Comparison of ENCODE assay signal across 9 cellular contexts in the genomic region with DNA sequence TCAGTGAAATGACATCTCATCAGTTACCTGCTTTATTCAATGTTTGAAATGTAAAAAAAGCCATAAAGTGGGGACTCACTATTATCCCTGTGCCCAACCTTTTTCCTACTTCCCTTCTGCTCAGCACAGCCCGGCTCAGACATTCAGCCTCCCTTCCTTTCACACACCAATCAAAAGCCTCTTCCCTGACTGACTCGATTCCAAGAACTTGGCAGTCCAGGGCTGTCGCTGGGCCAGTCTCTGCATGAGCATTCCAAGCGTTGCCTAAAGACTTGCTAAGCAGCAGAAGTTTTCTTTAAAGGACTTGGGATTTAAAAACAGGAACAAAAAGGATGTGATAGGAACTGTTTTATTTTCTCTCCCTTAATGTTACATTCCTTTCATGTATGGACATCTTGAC. TPM values are rescaled to one million over a fixed set of nuclear protein-coding genes. Genes with fewer than 3 reads are reported as not detected.
DNase-seq lines count a peak whose midpoint lies in the region; ATAC-seq, FAIRE-seq and TF ChIP-seq lines count a peak whose summit lies in the region.
"Had no signal": no experiment of that assay in that cellular context is flagged by ENCODE, and none has a peak within 500 bp of the region (broad histone marks: within the 10 kb centered on the region; RNA-seq: fewer than 3 reads in every experiment).

No MANE protein-coding gene starts in this region.

- DNase-seq in NCI-H226 (peak; percentile 76), epithelial cell of prostate (ENCODE audit: low read depth, low spot score) (no peak), HepG2 (ENCODE audit: low spot score) (no peak), stromal cell of bone marrow (ENCODE audit: low read depth) (peak; percentile 84), GM19239 (ENCODE audit: insufficient read length, low spot score) (no peak), GM12891 (ENCODE audit: insufficient read length, low spot score) (no peak)
- DNase-seq in CD4-positive, alpha-beta memory T cell: no peak
- DNase-seq: H7 had no signal

- peaks cover 5 to 18% of the 10 kb centered on the region in 2 donors for H3K36me3 Mint-ChIP-seq in CD4-positive, alpha-beta memory T cell

- H2AFZ ChIP-seq in HepG2 (ENCODE audit: low read length): no peak overlapping the region

- H3K4me1 Mint-ChIP-seq in CD4-positive, alpha-beta memory T cell: peaks cover 6 to 24% (median 17%) of the 10 kb centered on the region in 4 donors

- peaks cover 53% of the 10 kb centered on the region for H3K4me1 ChIP-seq in HepG2 (ENCODE audit: insufficient read depth, low read length)
- no peaks in the 10 kb centered on the region for H3K4me1 ChIP-seq in CD4-positive, alpha-beta memory T cell (ENCODE audit: insufficient read depth, low read length)

- H3K27ac Mint-ChIP-seq in CD4-positive, alpha-beta memory T cell: no peak overlapping the region

- no peak overlapping the region for H3K4me3 Mint-ChIP-seq in CD4-positive, alpha-beta memory T cell

- no peaks in the 10 kb centered on the region for H3K27me3 ChIP-seq in HepG2 (ENCODE audit: control insufficient read depth in 1 of 2, insufficient read depth in 2 of 2, low read length in 2 of 2)
- H3K27me3 ChIP-seq in CD4-positive, alpha-beta memory T cell (ENCODE audit: insufficient read depth, low read length): no peaks in the 10 kb centered on the region

- H3K4me2 ChIP-seq in HepG2 (ENCODE audit: low read depth, low read length): no peak overlapping the region

- POLR2A ChIA-PET in HepG2 (lab: Yijun Ruan, JAX): interaction anchor here (1.6 kb wide), 1 partner anchor 23 kb away, joined by 4 read pairs; the partner anchor contains the start of gene ITPR2
- POLR2A ChIA-PET in CD4-positive, alpha-beta memory T cell (lab: Charles Lee; ENCODE audit: partially characterized antibody): no interaction called here

- no peaks in the 10 kb centered on the region for H3K9me3 ChIP-seq in HepG2 (ENCODE audit: low read length)
- H3K9me3 ChIP-seq in CD4-positive, alpha-beta memory T cell (ENCODE audit: control insufficient read depth in 1 of 2, low read length in 2 of 2): no peaks in the 10 kb centered on the region

- no peak overlapping the region for H3K9ac ChIP-seq in HepG2 (ENCODE audit: insufficient read depth, low read depth, low read length)

- no peak overlapping the region for H3K4me3 ChIP-seq in HepG2 (replicated peaks in 1 of 3; ENCODE audit: insufficient read depth in 1 of 3, low read depth in 2 of 3, low read length in 3 of 3)
- H3K4me3 ChIP-seq in CD4-positive, alpha-beta memory T cell (ENCODE audit: low read length in 2 of 2): no peak overlapping the region

- intact Hi-C loops in HepG2 (cut with micrococcal nuclease; ENCODE audit: unreplicated experiment): no loop called here
- intact Hi-C loops in CD4-positive, alpha-beta memory T cell (cut with micrococcal nuclease): no loop called here

- H4K20me1 ChIP-seq in HepG2 (ENCODE audit: insufficient read depth, low read length): peaks cover 16% of the 10 kb centered on the region; the same call in 1 of the 2 replicates

- FAIRE-seq in HepG2 (lab: Jason Lieb, UNC) (no peak), GM19239 (lab: Jason Lieb, UNC) (no peak), GM12891 (lab: Jason Lieb, UNC) (no peak)

- no peak for TF ChIP-seq RAD21 in HepG2 (CRISPR knock-in tag; IDR thresholded peaks at IDR 0.05)

- no peaks in the 10 kb centered on the region for H3K9me3 Mint-ChIP-seq in CD4-positive, alpha-beta memory T cell

- no TSS peak for BruUV-seq in HepG2 (replicated peaks; lab: Mats Ljungman, UMichigan)

- TF ChIP-seq POLR2A in HepG2 (IDR thresholded peaks at IDR 0.05; ENCODE audit: insufficient read depth in 1 of 2, low read depth in 2 of 2, low read length in 2 of 2) (no peak), GM12891 (IDR thresholded peaks at IDR 0.05; ENCODE audit: low read depth, low read length) (no peak)

- H3K27me3 Mint-ChIP-seq in CD4-positive, alpha-beta memory T cell: no peaks in the 10 kb centered on the region

- TF ChIP-seq EP300 in HepG2 (IDR thresholded peaks at IDR 0.05; ENCODE audit: low read depth in 2 of 2, low read length in 2 of 2) (no peak), HepG2 (CRISPR knock-in tag; IDR thresholded peaks at IDR 0.05; ENCODE audit: borderline replicate concordance) (no peak)

- peaks cover 4 to 31% of the 10 kb centered on the region in 2 experiments for H3K36me3 ChIP-seq in HepG2 (replicated peaks in 1 of 2; ENCODE audit: control insufficient read depth in 1 of 2, insufficient read depth in 2 of 2, low read length in 2 of 2)
- H3K36me3 ChIP-seq in CD4-positive, alpha-beta memory T cell (ENCODE audit: insufficient read depth, low read length): no peaks in the 10 kb centered on the region

- in situ Hi-C loops in HepG2 (cut with HindIII; ENCODE audit: extremely low pct_ligation_motif_present, low pct_unique_long_range_greater_than_20kb): no loop called here

- ATAC-seq in HepG2 (no peak), GM21786 (IDR thresholded peaks at IDR 0.05; ENCODE audit: unreplicated experiment) (no peak)

- WGBS in HepG2 (ENCODE audit: low lambda C conversion rate): 96% methylated on average over 4 of the region's 4 CpGs

- H3K27ac ChIP-seq in epithelial cell of prostate (peak overlapping the region; percentile 6), HepG2 (ENCODE audit: extremely low read length, insufficient read depth, low read length) (no peak overlapping the region)
- no peak overlapping the region for H3K27ac ChIP-seq in CD4-positive, alpha-beta memory T cell (ENCODE audit: low read depth, low read length)

- CTCF ChIA-PET in HepG2 (lab: Yijun Ruan, JAX; ENCODE audit: low intra/inter-chr PET ratio, low total read pairs): no interaction called here
- CTCF ChIA-PET in CD4-positive, alpha-beta memory T cell (lab: Charles Lee; ENCODE audit: partially characterized antibody): interaction anchor here (1.1 kb wide), 1 partner anchor 11 kb away, joined by 3 read pairs; no protein-coding TSS in a partner anchor

- H3K79me2 ChIP-seq in HepG2 (ENCODE audit: insufficient read depth, low read length): peaks cover 82% of the 10 kb centered on the region

- no peak for TF ChIP-seq CTCF in HepG2 (CRISPR knock-in tag; IDR thresholded peaks at IDR 0.05)

TF ChIP-seq in HepG2, 621 proteins besides CTCF, POLR2A, EP300 and RAD21 (continues in another document):
- no peak for TF ChIP-seq TEAD3 (CRISPR knock-in tag; optimal IDR thresholded peaks at IDR 0.05; ENCODE audit: borderline replicate concordance)
- TF ChIP-seq RBM22 (optimal IDR thresholded peaks at IDR 0.05; ENCODE audit: low read length): peak; percentile 49

TF ChIP-seq in GM12891, 5 proteins besides CTCF, POLR2A, EP300 and RAD21:
- no peak for TF ChIP-seq POU2F2 (IDR thresholded peaks at IDR 0.05; ENCODE audit: low read depth, low read length)
- no peak for TF ChIP-seq TAF1 (IDR thresholded peaks at IDR 0.05; ENCODE audit: low read depth, low read length)
- TF ChIP-seq POLR2AphosphoS5 (IDR thresholded peaks at IDR 0.05; ENCODE audit: low read depth, low read length): no peak
- TF ChIP-seq SPI1 (IDR thresholded peaks at IDR 0.05; ENCODE audit: low read depth, low read length): no peak
- no peak for TF ChIP-seq PAX5 (IDR thresholded peaks at IDR 0.05; ENCODE audit: insufficient read depth, low read length, severe bottlenecking)

RNA-seq across cellular contexts. Expression of gene ITPR2, which starts 22.7 kb away (rescaled TPM):
- total RNA-seq in HepG2 (2016; rRNA removed; fragmentation: Illumina TruSeq; extraction: Trizol): 77.6 and 81.9 TPM in 2 replicates
- 59.0 and 66.4 TPM in 2 replicates for total RNA-seq in HepG2 (2016; cell fraction: cytosol; rRNA removed; fragmentation: Illumina TruSeq; extraction: Trizol; ENCODE audit: low read depth)
- 71.0 and 73.8 TPM in 2 replicates for total RNA-seq in HepG2 (2016; cell fraction: insoluble cytoplasmic fraction; rRNA removed; fragmentation: Illumina TruSeq; extraction: Trizol)
- 62.7 and 81.8 TPM in 2 replicates for total RNA-seq in HepG2 (2016; cell fraction: membrane; rRNA removed; fragmentation: Illumina TruSeq; extraction: Trizol)
- total RNA-seq in HepG2 (2016; cell fraction: nucleus; rRNA removed; fragmentation: Illumina TruSeq; extraction: Trizol): 194 and 200 TPM in 2 replicates
- 24.6 and 31.9 TPM in 2 replicates for polyA plus RNA-seq in HepG2 (2011; rRNA removed)
- 13.5 and 20.5 TPM in 2 replicates for polyA plus RNA-seq in HepG2 (2011; cell fraction: cytosol; rRNA removed)
- 39.1 and 45.5 TPM in 2 replicates for polyA plus RNA-seq in HepG2 (2011; cell fraction: nucleus; rRNA removed)
- polyA plus RNA-seq in HepG2 (2012): 36.3 and 47.9 TPM in 2 replicates
- polyA plus RNA-seq in HepG2 (2016; cell fraction: cytosol; fragmentation: Illumina TruSeq; extraction: Trizol; ENCODE audit: low read depth): 1.3 TPM in 2 replicates
- polyA plus RNA-seq in HepG2 (2016; cell fraction: insoluble cytoplasmic fraction; fragmentation: Illumina TruSeq; extraction: Trizol; ENCODE audit: low read depth): 25.7 and 26.0 TPM in 2 replicates
- 2.3 and 2.9 TPM in 2 replicates for polyA plus RNA-seq in HepG2 (2016; cell fraction: membrane; fragmentation: Illumina TruSeq; extraction: Trizol; ENCODE audit: low read depth)
- polyA plus RNA-seq in HepG2 (2016; cell fraction: nucleus; fragmentation: Illumina TruSeq; extraction: Trizol; ENCODE audit: insufficient read depth, low read depth): 31.0 and 34.9 TPM in 2 replicates
- polyA minus RNA-seq in HepG2 (2011; rRNA and poly(A)+ RNA removed; ENCODE audit: low replicate concordance): 18.0 and 90.0 TPM in 2 replicates
- 91.7 and 111 TPM in 2 replicates for polyA minus RNA-seq in HepG2 (2011; cell fraction: cytosol; rRNA and poly(A)+ RNA removed)
- 640 and 673 TPM in 2 replicates for polyA minus RNA-seq in HepG2 (2011; cell fraction: nucleus; rRNA and poly(A)+ RNA removed)
- 10 to 100 TPM; 54.7 to 55.6 TPM for total RNA-seq in CD4-positive, alpha-beta memory T cell
- 10 to 100 TPM in 1 of 2 donors, 1 to 10 TPM in 1; 4.7 to 13.4 TPM for polyA plus RNA-seq in CD4-positive, alpha-beta memory T cell
- 20.7 TPM for polyA plus RNA-seq in GM12891 (2012; ENCODE audit: low read depth, missing spikeins)

Comparison
In these comparisons a context has a peak if more than half of its experiments do, and no peak if none do; other contexts are left out.
1. DNase-seq: peak in NCI-H226 (single experiment) and stromal cell of bone marrow (single experiment); none in epithelial cell of prostate (single experiment), HepG2 (single experiment), GM19239 (single experiment), CD4-positive, alpha-beta memory T cell (0 of 5) and GM12891 (single experiment).